Comparison of ENCODE assay signal across 8 cellular contexts in the genomic region with DNA sequence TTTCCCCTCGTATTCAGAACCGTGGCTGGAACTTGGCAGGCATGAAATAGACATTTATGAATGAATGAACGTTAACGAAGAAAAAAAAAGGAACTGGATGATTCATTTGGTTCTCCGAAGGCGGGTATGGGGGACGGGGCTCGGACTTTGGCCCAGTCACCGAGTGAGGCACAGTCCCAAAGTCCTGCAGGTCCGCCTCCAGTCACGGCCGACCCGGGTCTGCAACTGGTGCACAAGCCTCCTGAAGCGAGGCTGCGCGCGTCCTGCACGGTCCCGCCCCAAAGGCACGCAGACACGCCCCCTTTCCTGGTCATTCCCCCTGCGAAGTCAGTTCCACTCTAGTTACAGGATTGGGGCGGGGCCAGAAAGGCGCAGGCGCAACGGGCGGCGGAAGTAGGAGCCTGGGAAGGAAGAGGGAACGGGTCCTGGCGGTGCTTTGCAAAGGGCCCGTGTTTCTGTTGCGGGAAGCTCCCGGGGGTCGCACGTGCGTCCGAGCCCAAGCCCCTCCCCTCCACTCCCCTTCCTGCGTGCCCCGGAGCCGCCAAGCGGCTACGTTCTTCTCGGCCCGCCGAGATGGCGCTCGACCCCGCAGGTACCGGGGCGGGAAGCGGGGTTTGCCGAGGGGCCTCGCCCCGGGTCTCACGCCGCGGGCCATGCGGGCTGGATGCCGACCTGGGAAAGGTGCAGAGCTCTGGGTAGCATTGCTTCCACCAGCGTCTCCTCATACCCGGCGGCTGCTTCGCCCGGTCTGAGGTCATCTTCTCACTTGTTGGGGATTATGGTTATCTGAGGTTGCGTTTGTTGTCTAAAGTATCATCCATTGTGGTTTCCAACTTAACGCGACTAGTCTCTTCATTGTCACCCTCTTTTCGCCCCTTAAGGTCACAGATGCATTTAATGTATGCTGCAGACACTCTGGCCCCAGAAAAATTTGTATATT. TPM values are rescaled to one million over a fixed set of nuclear protein-coding genes. Genes with fewer than 3 reads are reported as not detected.
DNase-seq lines count a peak whose midpoint lies in the region; ATAC-seq and TF ChIP-seq lines count a peak whose summit lies in the region.

A gene with protein sequence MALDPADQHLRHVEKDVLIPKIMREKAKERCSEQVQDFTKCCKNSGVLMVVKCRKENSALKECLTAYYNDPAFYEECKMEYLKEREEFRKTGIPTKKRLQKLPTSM (plus strand): TSS at position 399 of the 940 bp plus-strand sequence. CDS start 175 bp downstream, at position 574.

- WGBS in testis, 2 donors = 0 to 1% methylated on average over 35 to 52 of the region's 68 CpGs

- H3K27ac ChIP-seq in testis = peak within 1 kb of the TSS; percentile 84

- intact Hi-C loops in testis (cut with DNase I; ENCODE audit: low total_unique reads) = no loop called here

- TF ChIP-seq POLR2A in testis (IDR thresholded peaks at IDR 0.05) = peak; percentile 47

- H3K9me3 ChIP-seq in testis = no peaks in the 10 kb centered on the region

- no peaks in the 10 kb centered on the region for H3K27me3 ChIP-seq in testis

- H3K9me3 Mint-ChIP-seq in activated naive CD4-positive, alpha-beta T cell treated with anti-CD3 and anti-CD28 coated beads, Interleukin-2, amount 50 U/mL, for 72 hours = peaks cover 3 to 7% of the 10 kb centered on the region in 2 donors

- H3K36me3 ChIP-seq in testis (ENCODE audit: low read depth, missing control alignments) = no peaks in the 10 kb centered on the region

- H3K4me1 ChIP-seq in testis = no peaks in the 10 kb centered on the region

- DNase-seq in NCI-H1092 treated with DMSO at 0.1 percent for 48 hours (lab: John Stamatoyannopoulos, UW) = peak; percentile 95
- peak; percentile 88 for DNase-seq in SKM-1 (lab: John Stamatoyannopoulos, UW; ENCODE audit: unreplicated experiment)
- DNase-seq in activated naive CD4-positive, alpha-beta T cell treated with anti-CD3 and anti-CD28 coated beads, Interleukin-2, amount 50 U/mL, for 72 hours (ENCODE audit: low spot score in 2 of 2) = peak; percentile 91 to 95
- DNase-seq in glomerular endothelial cell (ENCODE audit: extremely low read depth, low read depth, low spot score) = peak; percentile 51
- peak; percentile 93 for DNase-seq in omental fat pad (ENCODE audit: low spot score)
- peak; percentile 99 for DNase-seq in testis

- H3K27ac Mint-ChIP-seq in activated naive CD4-positive, alpha-beta T cell treated with anti-CD3 and anti-CD28 coated beads, Interleukin-2, amount 50 U/mL, for 72 hours = peak within 1 kb of the TSS; percentile 95

- H3K4me3 ChIP-seq in GM08714 (ENCODE audit: low read length) (peak within 1 kb of the TSS; percentile 95), testis (peak within 1 kb of the TSS; percentile 90 to 99)

- no peak for TF ChIP-seq CTCF in omental fat pad (IDR thresholded peaks at IDR 0.05)
- TF ChIP-seq CTCF in testis (IDR thresholded peaks at IDR 0.05) = no peak

- peaks cover 18 to 30% of the 10 kb centered on the region in 2 donors for H3K36me3 Mint-ChIP-seq in activated naive CD4-positive, alpha-beta T cell treated with anti-CD3 and anti-CD28 coated beads, Interleukin-2, amount 50 U/mL, for 72 hours

- ATAC-seq in HG02610 (IDR thresholded peaks at IDR 0.05; ENCODE audit: unreplicated experiment) = peak; percentile 98
- peak; percentile 94 to 97 for ATAC-seq in activated naive CD4-positive, alpha-beta T cell treated with anti-CD3 and anti-CD28 coated beads, Interleukin-2, amount 50 U/mL, for 72 hours
- peak; percentile 100 for ATAC-seq in omental fat pad (ENCODE audit: low FRiP score)

RNA-seq across cellular contexts. Expression of the gene that starts here (rescaled TPM):
- 10 to 100 TPM; 20.7 to 26.8 TPM for total RNA-seq in activated naive CD4-positive, alpha-beta T cell treated with anti-CD3 and anti-CD28 coated beads, Interleukin-2, amount 50 U/mL, for 72 hours
- total RNA-seq in glomerular endothelial cell (11.3 and 16.0 TPM in 2 replicates), omental fat pad (10 to 100 TPM in 2 of 4 donors, 1 to 10 TPM in 2; 6.0 to 15.8 (median 10.1) TPM), testis (10 to 100 TPM in 1 of 2 donors, 1 to 10 TPM in 1; 7.8 to 11.7 TPM)
- 29.9 TPM for polyA plus RNA-seq in testis (ENCODE audit: insufficient read depth, low read depth, low replicate concordance)

Comparison
In these comparisons a context has a peak if more than half of its experiments do, and no peak if none do; other contexts are left out.
1. Peak in every context shown above with its lines: DNase-seq, ATAC-seq, H3K4me3 ChIP-seq and H3K27ac ChIP-seq.